15 cellular contexts compared by ENCODE assay signal in the genomic region with DNA sequence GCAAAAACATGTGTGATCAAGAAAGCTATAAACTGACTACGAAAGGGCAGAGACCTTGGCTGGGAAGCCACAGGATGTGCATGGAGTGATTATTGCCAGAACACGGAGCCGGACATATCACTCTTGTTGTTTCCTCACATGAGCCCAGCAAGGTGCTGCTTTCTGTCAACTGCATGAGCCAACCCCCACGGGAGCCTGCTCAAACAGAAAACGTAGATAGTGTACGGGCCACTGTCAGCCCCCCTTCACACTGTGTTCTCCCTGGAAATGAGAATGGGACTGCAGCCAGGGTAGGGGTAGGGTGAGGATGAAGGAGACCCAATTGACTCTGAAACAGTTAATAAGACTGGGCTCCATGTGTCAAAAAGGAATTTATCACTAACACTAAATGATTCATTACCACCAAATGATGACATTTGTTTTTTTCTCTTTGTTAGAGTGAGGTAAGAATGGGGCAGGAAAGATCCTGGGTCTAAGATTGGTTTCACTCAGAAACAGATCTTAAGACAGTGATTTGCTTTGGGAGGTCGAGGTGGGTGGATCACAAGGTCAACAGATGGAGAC.
A peak's percentile ranks its signal among the peaks of the same experiment; 100 is the strongest.
DNase-seq lines count a peak whose midpoint lies in the region; ATAC-seq and TF ChIP-seq lines count a peak whose summit lies in the region.
"Had no signal": no experiment of that assay in that cellular context is flagged by ENCODE, and none has a peak within 500 bp of the region (broad histone marks: within the 10 kb centered on the region; RNA-seq: fewer than 3 reads in every experiment).

No MANE protein-coding gene starts in this region.

- H2AK5ac ChIP-seq in trophoblast cell (ENCODE audit: low read length), result no peak overlapping the region

- no peak overlapping the region for H3K4me3 Mint-ChIP-seq in stimulated activated naive CD8-positive, alpha-beta T cell treated with anti-CD3 and anti-CD28 coated beads, Interleukin-15, amount 100 ng/mL, for 72 hours
- H3K4me3 Mint-ChIP-seq in glutamatergic neuron (ENCODE audit: unreplicated experiment), result no peak overlapping the region
- H3K4me3 Mint-ChIP-seq: CD4-positive, alpha-beta memory T cell; HFFc6 had no signal

- H3K4me1 Mint-ChIP-seq in stimulated activated naive CD8-positive, alpha-beta T cell treated with anti-CD3 and anti-CD28 coated beads, Interleukin-15, amount 100 ng/mL, for 72 hours, result no peaks in the 10 kb centered on the region
- H3K4me1 Mint-ChIP-seq in glutamatergic neuron (ENCODE audit: low read depth, unreplicated experiment), result no peaks in the 10 kb centered on the region
- H3K4me1 Mint-ChIP-seq: CD4-positive, alpha-beta memory T cell had no signal

- H3K9ac ChIP-seq in trophoblast cell (ENCODE audit: low read length), result no peak overlapping the region

- no peak overlapping the region for H4K91ac ChIP-seq in trophoblast cell (ENCODE audit: low read depth, low read length)

- no peak for TF ChIP-seq CTCF in glutamatergic neuron (IDR thresholded peaks at IDR 0.05; ENCODE audit: partially characterized antibody, unreplicated experiment)

- no peaks in the 10 kb centered on the region for H3K36me3 ChIP-seq in trophoblast cell (ENCODE audit: control insufficient read depth in 1 of 2, insufficient read depth in 2 of 2, low read length in 2 of 2)
- H3K36me3 ChIP-seq: BE2C, HAP-1 had no signal

- H2BK5ac ChIP-seq in trophoblast cell (ENCODE audit: low read depth, low read length, poor library complexity), result no peak overlapping the region

- H3K79me2 ChIP-seq in trophoblast cell (ENCODE audit: control insufficient read depth, insufficient read depth, low read length, poor library complexity), result peaks cover 2% of the 10 kb centered on the region

- CTCF ChIA-PET in HEK293T (lab: Yijun Ruan, JAX), result no interaction called here

- no peak overlapping the region for H3K4me2 ChIP-seq in trophoblast cell (ENCODE audit: low read length)
- H3K4me2 ChIP-seq: A549 had no signal

- peaks cover 13 to 14% of the 10 kb centered on the region in 2 experiments for H3K4me1 ChIP-seq in trophoblast cell (ENCODE audit: control insufficient read depth in 1 of 2, insufficient read depth in 2 of 2, low read length in 2 of 2)
- H3K4me1 ChIP-seq: BE2C, HAP-1 had no signal

- H3K79me1 ChIP-seq in trophoblast cell (ENCODE audit: low read length), result peaks cover 8% of the 10 kb centered on the region

- no CpG with 5 or more reads among the region's 7 CpGs for whole genome bisulfite sequencing in trophoblast cell (ENCODE audit: extremely low coverage, insufficient coverage, insufficient read length)

- peak; percentile 28 for ATAC-seq in stimulated activated naive CD8-positive, alpha-beta T cell treated with anti-CD3 and anti-CD28 coated beads, Interleukin-15, Interleukin-2, amounts not matched to agents 100 U/mL and 50 U/mL, for 24 hours
- ATAC-seq in stimulated activated naive CD8-positive, alpha-beta T cell treated with anti-CD3 and anti-CD28 coated beads, Interleukin-15, amount 100 ng/mL, for 72 hours, result no peak
- no peak for ATAC-seq in GM18907 (IDR thresholded peaks at IDR 0.05; ENCODE audit: unreplicated experiment)
- ATAC-seq: A549, GM12878 had no signal

- H3K36me3 Mint-ChIP-seq in glutamatergic neuron (ENCODE audit: unreplicated experiment), result no peaks in the 10 kb centered on the region
- H3K36me3 Mint-ChIP-seq: CD4-positive, alpha-beta memory T cell had no signal

- H3K27me3 ChIP-seq in trophoblast cell (ENCODE audit: insufficient read depth, low read length), result no peaks in the 10 kb centered on the region
- H3K27me3 ChIP-seq: BE2C had no signal

- H3K27ac ChIP-seq in trophoblast cell (ENCODE audit: low read depth, low read length), result no peak overlapping the region
- H3K27ac ChIP-seq: C4-2B had no signal

- no peak overlapping the region for H3K23ac ChIP-seq in trophoblast cell (ENCODE audit: low read length)

- peak overlapping the region; percentile 7 for H4K8ac ChIP-seq in trophoblast cell (ENCODE audit: low read depth, low read length)

- H3K9me3 ChIP-seq in trophoblast cell (ENCODE audit: insufficient read depth, low read depth, low read length), result peaks cover 2% of the 10 kb centered on the region
- H3K9me3 ChIP-seq: A549, BE2C, HAP-1 had no signal

- POLR2A ChIA-PET in HEK293T (lab: Yijun Ruan, JAX), result no interaction called here

- no peak for DNase-seq in stimulated activated naive CD8-positive, alpha-beta T cell treated with anti-CD3 and anti-CD28 coated beads, Interleukin-15, Interleukin-2, amounts not matched to agents 100 U/mL and 50 U/mL, for 24 hours
- no peak for DNase-seq in stimulated activated naive CD8-positive, alpha-beta T cell treated with anti-CD3 and anti-CD28 coated beads, Interleukin-15, amount 100 ng/mL, for 72 hours
- DNase-seq in dermis microvascular lymphatic vessel endothelial cell (ENCODE audit: low read depth in 2 of 2) (peak; percentile 31 to 47), trophoblast cell (no peak), glutamatergic neuron (no peak), HEK293T (ENCODE audit: extremely low spot score) (no peak)
- DNase-seq: BE2C; CD4-positive, alpha-beta memory T cell; DMS79; HFFc6 had no signal

- H3K4ac ChIP-seq in trophoblast cell (ENCODE audit: low read depth, low read length), result no peak overlapping the region

- H2BK12ac ChIP-seq in trophoblast cell (ENCODE audit: low read length), result peak overlapping the region; percentile 77

- peak overlapping the region; percentile 28 for H3K14ac ChIP-seq in trophoblast cell (ENCODE audit: low read length)

- H3K27me3 Mint-ChIP-seq in stimulated activated naive CD8-positive, alpha-beta T cell treated with anti-CD3 and anti-CD28 coated beads, Interleukin-15, amount 100 ng/mL, for 72 hours, result peaks cover 11% of the 10 kb centered on the region
- H3K27me3 Mint-ChIP-seq in glutamatergic neuron (ENCODE audit: unreplicated experiment), result no peaks in the 10 kb centered on the region

- no peaks in the 10 kb centered on the region for H3K9me3 Mint-ChIP-seq in stimulated activated naive CD8-positive, alpha-beta T cell treated with anti-CD3 and anti-CD28 coated beads, Interleukin-15, amount 100 ng/mL, for 72 hours
- no peaks in the 10 kb centered on the region for H3K9me3 Mint-ChIP-seq in glutamatergic neuron (ENCODE audit: unreplicated experiment)
- H3K9me3 Mint-ChIP-seq: HFFc6 had no signal

- no peak overlapping the region for H3K18ac ChIP-seq in trophoblast cell (ENCODE audit: low read length)

- no peak overlapping the region for H3K4me3 ChIP-seq in trophoblast cell (ENCODE audit: low read depth, low read length)
- H3K4me3 ChIP-seq: A549, GM12878, HAP-1 had no signal

- no peak overlapping the region for H2AFZ ChIP-seq in trophoblast cell (ENCODE audit: insufficient read depth, low read length, poor library complexity)

- H4K12ac ChIP-seq in trophoblast cell (ENCODE audit: low read depth, low read length), result no peak overlapping the region

- H2BK120ac ChIP-seq in trophoblast cell (ENCODE audit: insufficient read depth, low read length, poor library complexity), result no peak overlapping the region

- H3K27ac Mint-ChIP-seq in stimulated activated naive CD8-positive, alpha-beta T cell treated with anti-CD3 and anti-CD28 coated beads, Interleukin-15, amount 100 ng/mL, for 72 hours, result no peak overlapping the region
- H3K27ac Mint-ChIP-seq in glutamatergic neuron (ENCODE audit: unreplicated experiment), result no peak overlapping the region
- H3K27ac Mint-ChIP-seq: CD4-positive, alpha-beta memory T cell; HFFc6 had no signal

TF ChIP-seq in HEK293T, 16 proteins besides CTCF, POLR2A, EP300 and RAD21:
- TF ChIP-seq HDGF (IDR thresholded peaks at IDR 0.05; ENCODE audit: borderline replicate concordance), result no peak
- no peak for TF ChIP-seq SUZ12 (IDR thresholded peaks at IDR 0.05)
- TF ChIP-seq SP1 (IDR thresholded peaks at IDR 0.05), result no peak
- no peak for TF ChIP-seq ELF4 (IDR thresholded peaks at IDR 0.05)
- no peak for TF ChIP-seq FOXA1 (IDR thresholded peaks at IDR 0.05)

Comparison
In these comparisons a context has a peak if more than half of its experiments do, and no peak if none do; other contexts are left out.
1. DNase-seq: peak in dermis microvascular lymphatic vessel endothelial cell (2 of 2); none in stimulated activated naive CD8-positive, alpha-beta T cell treated with anti-CD3 and anti-CD28 coated beads, Interleukin-15, Interleukin-2, amounts not matched to agents 100 U/mL and 50 U/mL, for 24 hours (single experiment), stimulated activated naive CD8-positive, alpha-beta T cell treated with anti-CD3 and anti-CD28 coated beads, Interleukin-15, amount 100 ng/mL, for 72 hours (0 of 2), trophoblast cell (0 of 2), glutamatergic neuron (single experiment) and HEK293T (single experiment).